In the genomic region with DNA sequence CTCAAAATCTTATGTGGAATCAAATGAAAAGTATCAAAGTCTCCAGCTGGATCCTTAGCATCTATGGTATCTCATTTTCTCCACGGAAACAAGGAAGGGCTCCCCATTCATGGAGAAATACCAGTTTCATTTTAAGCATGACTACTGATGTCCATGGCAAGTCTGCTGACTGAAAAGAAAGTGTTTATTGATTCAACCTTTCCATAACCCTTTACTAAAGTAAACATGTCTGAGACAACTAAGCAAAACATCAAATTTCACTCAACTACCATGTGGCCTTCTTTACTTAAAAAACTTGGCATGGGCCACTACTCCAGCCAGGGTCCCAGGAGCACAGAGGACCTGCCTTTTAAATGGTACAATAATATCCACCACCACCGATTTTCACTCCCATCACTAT, we compare ENCODE assay signal across 20 cellular contexts.
"Had no signal": no experiment of that assay in that cellular context is flagged by ENCODE, and none has a peak within 500 bp of the region (broad histone marks: within the 10 kb centered on the region; RNA-seq: fewer than 3 reads in every experiment).

No MANE protein-coding gene starts in this region.

- DNase-seq: central memory CD4-positive, alpha-beta T cell; effector memory CD4-positive, alpha-beta T cell; foreskin fibroblast; heart left ventricle; hypothalamus; kidney; left cardiac atrium; left ventricle myocardium inferior; naive thymus-derived CD4-positive, alpha-beta T cell; nephron progenitor cell; psoas muscle; retina; sigmoid colon; stimulated activated CD4-positive, alpha-beta T cell treated with anti-CD3 and anti-CD28 coated beads, Interleukin-12 subunit alpha, Interleukin-12 subunit beta, amount 100 ng/mL, for 4 hours; stimulated activated naive CD4-positive, alpha-beta T cell treated with Interleukin-2 at 50 U/mL for 16 hours; trophoblast cell had no signal

- H3K27me3 ChIP-seq: heart left ventricle, sigmoid colon had no signal

- H3K9me3 ChIP-seq: left ventricle myocardium inferior, psoas muscle had no signal

- H3K4me3 Mint-ChIP-seq: naive thymus-derived CD4-positive, alpha-beta T cell; nephron progenitor cell had no signal

- ATAC-seq: esophagus mucosa; heart left ventricle; left cardiac atrium; naive thymus-derived CD4-positive, alpha-beta T cell; psoas muscle had no signal

- H3K27ac Mint-ChIP-seq: naive thymus-derived CD4-positive, alpha-beta T cell; nephron progenitor cell had no signal

- H3K36me3 Mint-ChIP-seq: naive thymus-derived CD4-positive, alpha-beta T cell had no signal

- H3K4me1 ChIP-seq: heart left ventricle, left ventricle myocardium inferior, psoas muscle had no signal

- FAIRE-seq: endometrium, kidney had no signal

- H3K4me1 Mint-ChIP-seq: naive thymus-derived CD4-positive, alpha-beta T cell had no signal

- H3K36me3 ChIP-seq: heart left ventricle, left ventricle myocardium inferior, sigmoid colon had no signal

- H3K27me3 Mint-ChIP-seq: naive thymus-derived CD4-positive, alpha-beta T cell had no signal

- H3K4me3 ChIP-seq: heart left ventricle, left ventricle myocardium inferior, lung, psoas muscle, sigmoid colon, skin epidermis had no signal

- H3K27ac ChIP-seq: heart left ventricle, left ventricle myocardium inferior, psoas muscle, sigmoid colon, skin epidermis had no signal
